11 cellular contexts compared by ENCODE assay signal in the genomic region with DNA sequence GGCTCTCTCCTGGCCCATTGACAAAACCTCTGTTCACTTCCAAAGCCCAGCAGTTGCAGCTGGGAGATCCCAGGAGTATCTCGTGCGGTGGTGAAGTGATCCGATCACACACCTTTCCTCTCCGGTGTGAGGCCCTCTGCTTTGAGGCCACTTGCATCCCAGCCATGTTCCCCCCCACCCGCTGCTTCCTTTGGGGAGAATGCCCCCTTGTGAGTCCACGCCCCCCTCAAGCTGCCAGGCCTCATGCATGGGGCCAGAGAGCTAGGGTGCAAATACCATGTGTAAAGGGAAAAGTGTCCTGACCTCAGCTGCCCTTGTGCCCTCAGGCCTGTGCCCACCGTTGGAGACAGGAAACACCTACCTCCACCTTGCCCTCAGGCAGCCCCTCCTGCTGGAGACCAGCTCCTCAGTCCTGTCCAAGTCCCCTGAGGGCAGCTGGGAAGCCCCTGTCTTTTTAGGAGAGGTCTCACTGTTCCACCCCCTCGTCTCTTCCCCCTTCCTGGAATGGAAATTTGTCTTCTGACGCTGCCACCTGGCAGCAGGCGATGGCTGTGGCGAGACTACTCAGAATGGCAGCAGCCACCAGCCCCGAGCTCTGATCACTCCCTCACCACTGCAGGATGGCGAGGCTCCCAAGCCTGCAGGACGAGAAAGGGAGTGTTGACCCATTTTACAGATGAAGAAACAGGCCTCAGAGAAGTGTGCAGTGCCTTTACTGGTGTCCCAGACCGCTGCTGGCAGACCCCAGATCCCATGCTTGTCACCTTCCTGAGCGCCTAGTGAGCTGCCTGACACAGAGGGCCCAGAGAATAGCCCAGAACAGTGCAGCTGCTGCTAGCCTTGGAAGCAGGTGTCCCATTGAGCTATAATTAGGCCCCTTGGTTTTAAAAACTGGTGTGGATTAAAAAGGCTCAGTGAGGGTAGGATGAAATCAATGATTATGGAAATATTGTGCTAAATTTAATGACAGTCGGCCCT.
DNase-seq lines count a peak whose midpoint lies in the region; ATAC-seq and TF ChIP-seq lines count a peak whose summit lies in the region.
"Had no signal": no experiment of that assay in that cellular context is flagged by ENCODE, and none has a peak within 500 bp of the region (broad histone marks: within the 10 kb centered on the region; RNA-seq: fewer than 3 reads in every experiment).

No MANE protein-coding gene starts in this region.

- peak; percentile 20 for DNase-seq in NCI-H2227 (lab: John Stamatoyannopoulos, UW; ENCODE audit: unreplicated experiment)
- no peak for DNase-seq in NCI-H2227 treated with DMSO at 0.1 percent for 48 hours (lab: John Stamatoyannopoulos, UW)
- DNase-seq in GM12865 (ENCODE audit: low read depth), result peak; percentile 34
- DNase-seq in activated T-helper 2 cell treated with anti-CD3 and anti-CD28 coated beads, Interferon-gamma antibody, Interleukin-2, Interleukin-4, amounts not matched to agents 10 μg/mL and 5 μg/mL and 100 μg/mL, durations not matched to agents 14 hours and 24 hours and 36 hours (ENCODE audit: low spot score), result no peak
- DNase-seq in COR-L47 (lab: John Stamatoyannopoulos, UW), result no peak
- DNase-seq: EL; stimulated activated CD4-positive, alpha-beta T cell treated with anti-CD3 and anti-CD28 coated beads, Interleukin-2, amount 100 ng/mL, for 48 hours had no signal

- peaks cover 66% of the 10 kb centered on the region for H3K36me3 Mint-ChIP-seq in activated T-helper 2 cell treated with anti-CD3 and anti-CD28 coated beads, Interferon-gamma antibody, Interleukin-2, Interleukin-4, amounts not matched to agents 10 μg/mL and 5 μg/mL and 100 μg/mL, durations not matched to agents 14 hours and 24 hours and 36 hours (ENCODE audit: low read depth)
- no peaks in the 10 kb centered on the region for H3K36me3 Mint-ChIP-seq in nephron (ENCODE audit: low read depth)

- H3K9me3 Mint-ChIP-seq in activated T-helper 2 cell treated with anti-CD3 and anti-CD28 coated beads, Interferon-gamma antibody, Interleukin-2, Interleukin-4, amounts not matched to agents 10 μg/mL and 5 μg/mL and 100 μg/mL, durations not matched to agents 14 hours and 24 hours and 36 hours, result no peaks in the 10 kb centered on the region
- H3K9me3 Mint-ChIP-seq in nephron, result no peaks in the 10 kb centered on the region

- TF ChIP-seq CTCF in GM12865 (IDR thresholded peaks at IDR 0.05; ENCODE audit: insufficient read depth, low read depth, low read length, missing control alignments), result no peak
- no peak for TF ChIP-seq CTCF in nephron (IDR thresholded peaks at IDR 0.05; ENCODE audit: unreplicated experiment in 3 of 3)

- no peak overlapping the region for H3K4me3 ChIP-seq in GM12865 (ENCODE audit: low read depth, low read length)
- H3K4me3 ChIP-seq: suprapubic skin had no signal

- intact Hi-C loops in activated T-helper 2 cell treated with anti-CD3 and anti-CD28 coated beads, Interferon-gamma antibody, Interleukin-2, Interleukin-4, amounts not matched to agents 10 μg/mL and 5 μg/mL and 100 μg/mL, durations not matched to agents 14 hours and 24 hours and 36 hours (cut with micrococcal nuclease), result loop anchor here (2.0 kb wide), 1 partner anchor 192 kb away; no protein-coding TSS in a partner anchor

- H3K27me3 Mint-ChIP-seq in activated T-helper 2 cell treated with anti-CD3 and anti-CD28 coated beads, Interferon-gamma antibody, Interleukin-2, Interleukin-4, amounts not matched to agents 10 μg/mL and 5 μg/mL and 100 μg/mL, durations not matched to agents 14 hours and 24 hours and 36 hours (ENCODE audit: low read depth), result no peaks in the 10 kb centered on the region
- peaks cover 5% of the 10 kb centered on the region for H3K27me3 Mint-ChIP-seq in nephron (ENCODE audit: low read depth)

- peaks cover 31% of the 10 kb centered on the region for H3K4me1 Mint-ChIP-seq in activated T-helper 2 cell treated with anti-CD3 and anti-CD28 coated beads, Interferon-gamma antibody, Interleukin-2, Interleukin-4, amounts not matched to agents 10 μg/mL and 5 μg/mL and 100 μg/mL, durations not matched to agents 14 hours and 24 hours and 36 hours (ENCODE audit: low read depth)
- peaks cover 53% of the 10 kb centered on the region for H3K4me1 Mint-ChIP-seq in nephron

- H3K27ac Mint-ChIP-seq in activated T-helper 2 cell treated with anti-CD3 and anti-CD28 coated beads, Interferon-gamma antibody, Interleukin-2, Interleukin-4, amounts not matched to agents 10 μg/mL and 5 μg/mL and 100 μg/mL, durations not matched to agents 14 hours and 24 hours and 36 hours, result peak overlapping the region; percentile 76
- peak overlapping the region; percentile 6 to 44 (median 23) for H3K27ac Mint-ChIP-seq in nephron

- ATAC-seq in HG03442 (IDR thresholded peaks at IDR 0.05; ENCODE audit: unreplicated experiment) (no peak), GM19035 (IDR thresholded peaks at IDR 0.05; ENCODE audit: unreplicated experiment) (no peak)

- H3K4me3 Mint-ChIP-seq in activated T-helper 2 cell treated with anti-CD3 and anti-CD28 coated beads, Interferon-gamma antibody, Interleukin-2, Interleukin-4, amounts not matched to agents 10 μg/mL and 5 μg/mL and 100 μg/mL, durations not matched to agents 14 hours and 24 hours and 36 hours (ENCODE audit: low read depth), result no peak overlapping the region
- peak overlapping the region in 1 of 3 experiments; percentile 63 for H3K4me3 Mint-ChIP-seq in nephron

Comparison
In these comparisons a context has a peak if more than half of its experiments do, and no peak if none do; other contexts are left out.
1. DNase-seq: peak in NCI-H2227 (single experiment) and GM12865 (single experiment); none in NCI-H2227 treated with DMSO at 0.1 percent for 48 hours (single experiment), activated T-helper 2 cell treated with anti-CD3 and anti-CD28 coated beads, Interferon-gamma antibody, Interleukin-2, Interleukin-4, amounts not matched to agents 10 μg/mL and 5 μg/mL and 100 μg/mL, durations not matched to agents 14 hours and 24 hours and 36 hours (single experiment) and COR-L47 (single experiment).